10 cellular contexts compared by ENCODE assay signal in the genomic region with DNA sequence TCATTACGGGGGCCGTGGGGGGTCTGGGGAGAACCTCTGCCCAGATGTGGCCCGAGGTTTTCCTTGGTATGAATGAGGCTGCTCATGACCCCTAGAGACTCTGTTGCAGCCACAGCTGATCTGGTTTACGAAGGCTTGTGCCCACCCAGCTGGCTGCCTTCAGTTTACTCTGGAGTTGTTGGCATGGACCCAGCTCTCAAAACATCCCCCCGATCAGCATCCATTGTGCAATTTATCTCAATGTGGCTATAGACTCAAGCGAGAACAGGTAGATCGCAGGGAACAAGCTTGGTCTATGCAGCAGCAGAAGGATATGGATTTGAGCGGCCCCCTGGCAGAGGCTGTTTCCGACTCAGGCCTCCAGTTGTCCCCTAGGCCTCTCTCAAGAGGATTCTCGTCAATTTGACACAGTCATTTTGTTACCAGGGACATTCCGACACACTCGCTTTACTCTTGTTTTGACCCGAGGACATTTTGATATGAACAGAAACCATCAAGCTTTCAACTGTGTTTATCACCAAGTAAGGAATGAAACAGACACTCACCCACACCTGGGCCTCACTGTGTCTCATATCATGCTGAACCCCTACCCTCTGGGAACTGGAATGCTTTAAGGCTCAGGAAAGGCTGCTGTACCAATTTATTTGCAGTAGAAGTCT.
DNase-seq lines count a peak whose midpoint lies in the region; ATAC-seq and TF ChIP-seq lines count a peak whose summit lies in the region.
"Had no signal": no experiment of that assay in that cellular context is flagged by ENCODE, and none has a peak within 500 bp of the region (broad histone marks: within the 10 kb centered on the region; RNA-seq: fewer than 3 reads in every experiment).

No MANE protein-coding gene starts in this region.

- no peak overlapping the region for H3K4ac ChIP-seq in mesendoderm (ENCODE audit: low read depth, low read length)

- no peak for TF ChIP-seq CTCF in natural killer cell (IDR thresholded peaks at IDR 0.05)
- no peak for TF ChIP-seq CTCF in foreskin fibroblast (IDR thresholded peaks at IDR 0.05; ENCODE audit: low read depth, low read length)

- no peaks in the 10 kb centered on the region for H3K9me3 Mint-ChIP-seq in natural killer cell

- H3K4me3 ChIP-seq in mesendoderm (ENCODE audit: low read length) (no peak overlapping the region), foreskin fibroblast (ENCODE audit: low read depth in 1 of 2, low read length in 2 of 2) (no peak overlapping the region)

- peak; percentile 60 for ATAC-seq in GM18520 (IDR thresholded peaks at IDR 0.05; ENCODE audit: unreplicated experiment)
- ATAC-seq in GM21390 (IDR thresholded peaks at IDR 0.05; ENCODE audit: unreplicated experiment) = peak; percentile 53
- peak; percentile 54 for ATAC-seq in HG03378 (IDR thresholded peaks at IDR 0.05; ENCODE audit: unreplicated experiment)
- ATAC-seq in natural killer cell = no peak
- ATAC-seq: Right ventricle myocardium inferior had no signal

- no peaks in the 10 kb centered on the region for H3K79me2 ChIP-seq in mesendoderm (ENCODE audit: control insufficient read depth, insufficient read depth, low read length)

- no peak overlapping the region for H3K18ac ChIP-seq in mesendoderm (ENCODE audit: low read length)

- H3K4me1 ChIP-seq in mesendoderm (ENCODE audit: control insufficient read depth, low read depth, low read length) = no peaks in the 10 kb centered on the region

- intact Hi-C loops in natural killer cell (cut with micrococcal nuclease) = loop anchor here (5.0 kb wide), 2 partner anchors 244 to 316 kb away; no protein-coding TSS in a partner anchor

- peaks cover 91 to 93% of the 10 kb centered on the region in 2 donors for H3K4me1 Mint-ChIP-seq in natural killer cell

- H3K27ac Mint-ChIP-seq in natural killer cell = peak overlapping the region; percentile 95 to 97

- no peak overlapping the region for H2AK5ac ChIP-seq in mesendoderm (ENCODE audit: low read length)

- H2BK120ac ChIP-seq in mesendoderm (ENCODE audit: low read depth, low read length) = no peak overlapping the region

- no peaks in the 10 kb centered on the region for H3K79me1 ChIP-seq in mesendoderm (ENCODE audit: low read length)

- H2BK5ac ChIP-seq in mesendoderm (ENCODE audit: low read length) = no peak overlapping the region

- H3K27me3 ChIP-seq in mesendoderm (ENCODE audit: insufficient read depth, low read length, poor library complexity) = no peaks in the 10 kb centered on the region

- no peak overlapping the region for H3K27ac ChIP-seq in mesendoderm (ENCODE audit: low read depth, low read length)

- H3K36me3 Mint-ChIP-seq in natural killer cell = peaks cover 8% of the 10 kb centered on the region

- H3K23ac ChIP-seq in mesendoderm (ENCODE audit: low read length) = no peak overlapping the region

- H2BK15ac ChIP-seq in mesendoderm (replicated peaks; ENCODE audit: low read depth) = no peak overlapping the region

- H4K8ac ChIP-seq in mesendoderm (ENCODE audit: low read depth, low read length) = no peak overlapping the region

- WGBS in mesendoderm (ENCODE audit: extremely low coverage, insufficient coverage, low lambda C conversion rate) = no CpG with 5 or more reads among the region's 13 CpGs

- H3K27me3 Mint-ChIP-seq in natural killer cell (ENCODE audit: low read depth in 2 of 2) = no peaks in the 10 kb centered on the region

- DNase-seq in natural killer cell (no peak), mesendoderm (no peak), NOMO-1 (lab: John Stamatoyannopoulos, UW; ENCODE audit: unreplicated experiment in 2 of 2) (no peak), NCI-H526 treated with DMSO at 0.1 percent for 48 hours (lab: John Stamatoyannopoulos, UW) (no peak), foreskin fibroblast (no peak)
- DNase-seq: Karpas-422 had no signal

- H4K5ac ChIP-seq in mesendoderm (ENCODE audit: low read length) = no peak overlapping the region

- peak overlapping the region; percentile 66 for H3K4me3 Mint-ChIP-seq in natural killer cell

- no peak overlapping the region for H3K56ac ChIP-seq in mesendoderm (ENCODE audit: low read length)

- H3K36me3 ChIP-seq in mesendoderm (ENCODE audit: control insufficient read depth, insufficient read depth, low read length) = no peaks in the 10 kb centered on the region

- no peak overlapping the region for H3K4me2 ChIP-seq in mesendoderm (ENCODE audit: low read length)

- H3K9ac ChIP-seq in mesendoderm (ENCODE audit: low read length) = no peak overlapping the region

Comparison
In these comparisons a context has a peak if more than half of its experiments do, and no peak if none do; other contexts are left out.
1. ATAC-seq: peak in GM18520 (single experiment), GM21390 (single experiment) and HG03378 (single experiment); none in natural killer cell (0 of 3).